In genomic region chr15:41630616-41631218, GRCh38 we compare ENCODE assay signal across 16 cellular contexts.
"Had no signal": no experiment of that assay in that cellular context is flagged by ENCODE, and none has a peak within 500 bp of the region (broad histone marks: within the 10 kb centered on the region; RNA-seq: fewer than 3 reads in every experiment).

No MANE protein-coding gene starts in this region.

- H3K9me3 Mint-ChIP-seq: activated CD8-positive, alpha-beta T cell treated with anti-CD3 and anti-CD28 coated beads for 36 hours; activated naive CD4-positive, alpha-beta T cell treated with anti-CD3 and anti-CD28 coated beads, Interleukin-2, amount 50 U/mL, for 24 hours; activated T-cell treated with anti-CD3 and anti-CD28 coated beads, Interleukin-2, amount 50 U/mL, for 4 hours; naive thymus-derived CD8-positive, alpha-beta T cell had no signal

- H3K36me3 Mint-ChIP-seq: activated naive CD4-positive, alpha-beta T cell treated with anti-CD3 and anti-CD28 coated beads, Interleukin-2, amount 50 U/mL, for 24 hours; naive thymus-derived CD8-positive, alpha-beta T cell had no signal

- H3K27ac Mint-ChIP-seq: activated CD8-positive, alpha-beta T cell treated with anti-CD3 and anti-CD28 coated beads for 36 hours; activated naive CD4-positive, alpha-beta T cell treated with anti-CD3 and anti-CD28 coated beads, Interleukin-2, amount 50 U/mL, for 24 hours had no signal

- H3K27me3 Mint-ChIP-seq: activated CD8-positive, alpha-beta T cell treated with anti-CD3 and anti-CD28 coated beads for 36 hours; activated naive CD4-positive, alpha-beta T cell treated with anti-CD3 and anti-CD28 coated beads, Interleukin-2, amount 50 U/mL, for 24 hours; naive thymus-derived CD8-positive, alpha-beta T cell had no signal

- DNase-seq: activated CD4-positive, alpha-beta T cell treated with anti-CD3 and anti-CD28 coated beads for 4 hours; activated CD8-positive, alpha-beta T cell treated with anti-CD3 and anti-CD28 coated beads for 36 hours; activated effector memory CD4-positive, alpha-beta T cell treated with Interleukin-2 at 50 U/mL for 16 hours; activated T-cell treated with anti-CD3 and anti-CD28 coated beads, Interleukin-2, amount 50 U/mL, for 4 hours; amniotic stem cell; heart right ventricle; naive thymus-derived CD8-positive, alpha-beta T cell; nucleus accumbens; posterior cingulate gyrus; stimulated activated CD4-positive, alpha-beta T cell treated with anti-CD3 and anti-CD28 coated beads, Interleukin-4, amount 100 ng/mL, for 24 hours; stimulated activated naive CD4-positive, alpha-beta T cell treated with Interleukin-2 at 50 U/mL for 16 hours; substantia nigra; T1000; WERI-Rb-1 had no signal

- H3K4me3 Mint-ChIP-seq: activated CD8-positive, alpha-beta T cell treated with anti-CD3 and anti-CD28 coated beads for 36 hours; activated naive CD4-positive, alpha-beta T cell treated with anti-CD3 and anti-CD28 coated beads, Interleukin-2, amount 50 U/mL, for 24 hours; activated T-cell treated with anti-CD3 and anti-CD28 coated beads, Interleukin-2, amount 50 U/mL, for 4 hours; naive thymus-derived CD8-positive, alpha-beta T cell had no signal

- ATAC-seq: activated CD8-positive, alpha-beta T cell treated with anti-CD3 and anti-CD28 coated beads for 36 hours; activated T-cell treated with anti-CD3 and anti-CD28 coated beads, Interleukin-2, amount 50 U/mL, for 4 hours; gastroesophageal sphincter; heart right ventricle; naive thymus-derived CD8-positive, alpha-beta T cell had no signal
